ENCODE assay signal across 2 cellular contexts in genomic region chr7:150957119-150958020, GRCh38.
TF ChIP-seq lines count a peak whose summit lies in the region.

No MANE protein-coding gene starts in this region.

TF ChIP-seq in SK-N-SH treated with all-trans-retinoic acid at 6 μM for 48 hours, 23 proteins besides CTCF, POLR2A, EP300 and RAD21 (continued from another document):
- TF ChIP-seq TSHZ2 (CRISPR knock-in tag; IDR thresholded peaks at IDR 0.05) (0 out of 2 replicates have a peak, but pooled peaks have one; percentile 80), ISL1 (CRISPR knock-in tag; IDR thresholded peaks at IDR 0.05) (peak; percentile 42; the same call in 1 of the 2 replicates), ESRRG (CRISPR knock-in tag; IDR thresholded peaks at IDR 0.05) (no peak), TCF4 (CRISPR knock-in tag; IDR thresholded peaks at IDR 0.05; ENCODE audit: borderline replicate concordance) (peak; percentile 58; the same call in 1 of the 2 replicates)

TF ChIP-seq in WTC11, 78 proteins besides CTCF, POLR2A, EP300 and RAD21 (continued from another document):
- TF ChIP-seq ZNF532 (CRISPR knock-in tag; IDR thresholded peaks at IDR 0.05; ENCODE audit: borderline replicate concordance): no peak
- no peak for TF ChIP-seq ATF6 (CRISPR knock-in tag; IDR thresholded peaks at IDR 0.05)
- TF ChIP-seq SP1 (CRISPR knock-in tag; conservative IDR thresholded peaks at IDR 0.05): no peak
- TF ChIP-seq GABPB1 (CRISPR knock-in tag; IDR thresholded peaks at IDR 0.05): no peak
TF ChIP-seq in WTC11: peak in this region for 0.
